26 cellular contexts compared by ENCODE assay signal in genomic region chr18:45538444-45538843, GRCh38.
"Had no signal": no experiment of that assay in that cellular context is flagged by ENCODE, and none has a peak within 500 bp of the region (broad histone marks: within the 10 kb centered on the region; RNA-seq: fewer than 3 reads in every experiment).

No MANE protein-coding gene starts in this region.

- DNase-seq: activated CD4-positive, alpha-beta T cell treated with anti-CD3 and anti-CD28 coated beads, Interleukin-2, amount 10 ng/mL, durations not matched to agents 24 days and 14 days; activated CD4-positive, alpha-beta T cell treated with anti-CD3 and anti-CD28 coated beads, Interleukin-2, amount 50 U/mL, for 48 hours; activated CD4-positive, CD25-positive, alpha-beta regulatory T cell treated with anti-CD3 and anti-CD28 coated beads, Interleukin-2, amount 50 U/mL, for 72 hours; activated CD8-positive, alpha-beta memory T cell treated with anti-CD3 and anti-CD28 coated beads for 24 hours; activated gamma-delta T cell; activated naive CD4-positive, alpha-beta T cell treated with anti-CD3 and anti-CD28 coated beads for 36 hours; activated T-cell treated with anti-CD3 and anti-CD28 coated beads for 4 hours; activated T-cell treated with anti-CD3 and anti-CD28 coated beads, Interleukin-2, amount 50 U/mL, for 48 hours; amygdala; MG63; NCI-H1092 treated with DMSO at 0.1 percent for 48 hours; NCI-H1436 treated with DMSO at 0.1 percent for 48 hours; NCI-H187; NCI-H2081; NCI-H446; NCI-H524; OCI-M1; RPMI8226; SW 1271 had no signal

- H3K9ac ChIP-seq: KMS-11 had no signal

- H3K36me3 ChIP-seq: MG63 had no signal

- H3K27ac ChIP-seq: KMS-11, SK-N-MC had no signal

- H3K27me3 ChIP-seq: MG63 had no signal

- FAIRE-seq: astrocyte had no signal

- H3K4me3 ChIP-seq: MG63, SK-N-MC had no signal

- H3K9me3 ChIP-seq: MG63 had no signal

- ATAC-seq: activated T-helper 17 cell treated with anti-CD3 and anti-CD28 coated beads, Interleukin-2, amount 50 U/mL, for 72 hours; Panc1; Right ventricle myocardium inferior; WTC11 had no signal

- H3K4me2 ChIP-seq: KMS-11 had no signal
